ENCODE assay signal across 1 cellular context in the genomic region with DNA sequence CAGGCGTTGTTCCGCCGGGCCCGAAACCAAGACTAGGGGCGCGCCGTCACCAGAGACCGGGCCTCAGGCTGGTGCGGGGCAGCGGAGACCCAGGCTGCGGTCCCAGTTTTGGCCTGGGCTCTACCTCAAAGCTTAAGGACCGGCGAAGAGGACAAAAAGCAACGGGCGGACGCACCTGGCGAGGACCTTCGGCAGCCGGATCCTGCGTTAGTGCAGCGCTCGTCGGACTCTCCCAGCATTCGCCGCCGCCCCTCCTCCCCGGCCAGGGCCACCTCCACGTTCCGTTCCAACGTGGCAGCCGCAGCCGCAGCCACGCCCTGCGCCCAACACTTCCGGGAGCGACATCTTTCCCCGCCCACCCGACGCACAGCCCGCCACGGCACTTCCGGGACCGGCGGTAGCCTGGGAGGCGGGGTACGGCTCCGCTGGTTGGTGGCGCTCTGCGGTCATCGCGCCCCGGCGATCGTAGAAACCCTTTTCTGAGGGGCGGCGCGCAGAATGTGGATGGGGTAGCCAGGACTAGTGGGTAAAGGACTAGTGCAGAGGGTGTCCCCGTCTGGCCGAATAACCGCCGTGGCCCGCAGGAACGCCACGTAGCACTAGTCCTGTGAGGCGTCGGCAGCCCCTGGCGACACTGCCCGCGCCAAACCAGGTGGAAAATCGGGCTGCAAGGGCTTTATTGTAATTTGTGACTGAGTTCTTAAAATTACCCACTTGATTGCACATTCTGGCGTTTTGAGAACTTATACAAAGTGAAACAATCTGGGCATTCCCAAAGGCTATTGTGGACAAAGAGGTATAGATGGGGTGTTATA.
TF ChIP-seq lines count a peak whose summit lies in the region.

A gene with protein sequence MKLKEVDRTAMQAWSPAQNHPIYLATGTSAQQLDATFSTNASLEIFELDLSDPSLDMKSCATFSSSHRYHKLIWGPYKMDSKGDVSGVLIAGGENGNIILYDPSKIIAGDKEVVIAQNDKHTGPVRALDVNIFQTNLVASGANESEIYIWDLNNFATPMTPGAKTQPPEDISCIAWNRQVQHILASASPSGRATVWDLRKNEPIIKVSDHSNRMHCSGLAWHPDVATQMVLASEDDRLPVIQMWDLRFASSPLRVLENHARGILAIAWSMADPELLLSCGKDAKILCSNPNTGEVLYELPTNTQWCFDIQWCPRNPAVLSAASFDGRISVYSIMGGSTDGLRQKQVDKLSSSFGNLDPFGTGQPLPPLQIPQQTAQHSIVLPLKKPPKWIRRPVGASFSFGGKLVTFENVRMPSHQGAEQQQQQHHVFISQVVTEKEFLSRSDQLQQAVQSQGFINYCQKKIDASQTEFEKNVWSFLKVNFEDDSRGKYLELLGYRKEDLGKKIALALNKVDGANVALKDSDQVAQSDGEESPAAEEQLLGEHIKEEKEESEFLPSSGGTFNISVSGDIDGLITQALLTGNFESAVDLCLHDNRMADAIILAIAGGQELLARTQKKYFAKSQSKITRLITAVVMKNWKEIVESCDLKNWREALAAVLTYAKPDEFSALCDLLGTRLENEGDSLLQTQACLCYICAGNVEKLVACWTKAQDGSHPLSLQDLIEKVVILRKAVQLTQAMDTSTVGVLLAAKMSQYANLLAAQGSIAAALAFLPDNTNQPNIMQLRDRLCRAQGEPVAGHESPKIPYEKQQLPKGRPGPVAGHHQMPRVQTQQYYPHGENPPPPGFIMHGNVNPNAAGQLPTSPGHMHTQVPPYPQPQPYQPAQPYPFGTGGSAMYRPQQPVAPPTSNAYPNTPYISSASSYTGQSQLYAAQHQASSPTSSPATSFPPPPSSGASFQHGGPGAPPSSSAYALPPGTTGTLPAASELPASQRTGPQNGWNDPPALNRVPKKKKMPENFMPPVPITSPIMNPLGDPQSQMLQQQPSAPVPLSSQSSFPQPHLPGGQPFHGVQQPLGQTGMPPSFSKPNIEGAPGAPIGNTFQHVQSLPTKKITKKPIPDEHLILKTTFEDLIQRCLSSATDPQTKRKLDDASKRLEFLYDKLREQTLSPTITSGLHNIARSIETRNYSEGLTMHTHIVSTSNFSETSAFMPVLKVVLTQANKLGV (minus strand): TSS at position 241 of the 815 bp plus-strand sequence. CDS start 9,217 bp downstream, outside the sequence.

TF ChIP-seq in K562, 482 proteins besides CTCF, POLR2A, EP300 and RAD21 (continued from another document and continues in another):
- TF ChIP-seq ZNF551 (CRISPR knock-in tag; IDR thresholded peaks at IDR 0.05) (no peak), ZSCAN32 (CRISPR knock-in tag; IDR thresholded peaks at IDR 0.05) (no peak), ZBTB8A (IDR thresholded peaks at IDR 0.05; ENCODE audit: partially characterized antibody) (no peak), PBX2 (CRISPR knock-in tag; IDR thresholded peaks at IDR 0.05; ENCODE audit: low read depth) (no peak), PBX2 (tag; conservative IDR thresholded peaks at IDR 0.05; ENCODE audit: low read depth) (no peak), JUN (IDR thresholded peaks at IDR 0.05; ENCODE audit: borderline replicate concordance, low read depth, low read length) (peak; percentile 47; the same call in 1 of the 2 replicates), JUN (CRISPR knock-in tag; IDR thresholded peaks at IDR 0.05; ENCODE audit: borderline replicate concordance) (no peak), ZHX1 (conservative IDR thresholded peaks at IDR 0.05; ENCODE audit: low read length) (no peak), RBM22 (IDR thresholded peaks at IDR 0.05; ENCODE audit: low read depth, low read length, poor library complexity, severe bottlenecking) (peak; percentile 92), ZNF12 (CRISPR knock-in tag; IDR thresholded peaks at IDR 0.05) (no peak), HDAC8 (tag; IDR thresholded peaks at IDR 0.05) (0 out of 2 replicates have a peak, but pooled peaks have one; percentile 28), CCNT2 (IDR thresholded peaks at IDR 0.05; ENCODE audit: borderline replicate concordance, extremely low read depth, insufficient read length, low read depth, low read length) (peak; percentile 93), ZBTB40 (IDR thresholded peaks at IDR 0.05) (peak; percentile 96), ZBTB40 (CRISPR knock-in tag; IDR thresholded peaks at IDR 0.05) (no peak), RBM17 (IDR thresholded peaks at IDR 0.05; ENCODE audit: borderline replicate concordance, low read depth, low read length) (no peak), SREBF2 (CRISPR knock-in tag; IDR thresholded peaks at IDR 0.05) (0 out of 2 replicates have a peak, but pooled peaks have one; percentile 72), ARHGAP35 (IDR thresholded peaks at IDR 0.05; ENCODE audit: partially characterized antibody) (no peak)
- TF ChIP-seq, protein P1, sequence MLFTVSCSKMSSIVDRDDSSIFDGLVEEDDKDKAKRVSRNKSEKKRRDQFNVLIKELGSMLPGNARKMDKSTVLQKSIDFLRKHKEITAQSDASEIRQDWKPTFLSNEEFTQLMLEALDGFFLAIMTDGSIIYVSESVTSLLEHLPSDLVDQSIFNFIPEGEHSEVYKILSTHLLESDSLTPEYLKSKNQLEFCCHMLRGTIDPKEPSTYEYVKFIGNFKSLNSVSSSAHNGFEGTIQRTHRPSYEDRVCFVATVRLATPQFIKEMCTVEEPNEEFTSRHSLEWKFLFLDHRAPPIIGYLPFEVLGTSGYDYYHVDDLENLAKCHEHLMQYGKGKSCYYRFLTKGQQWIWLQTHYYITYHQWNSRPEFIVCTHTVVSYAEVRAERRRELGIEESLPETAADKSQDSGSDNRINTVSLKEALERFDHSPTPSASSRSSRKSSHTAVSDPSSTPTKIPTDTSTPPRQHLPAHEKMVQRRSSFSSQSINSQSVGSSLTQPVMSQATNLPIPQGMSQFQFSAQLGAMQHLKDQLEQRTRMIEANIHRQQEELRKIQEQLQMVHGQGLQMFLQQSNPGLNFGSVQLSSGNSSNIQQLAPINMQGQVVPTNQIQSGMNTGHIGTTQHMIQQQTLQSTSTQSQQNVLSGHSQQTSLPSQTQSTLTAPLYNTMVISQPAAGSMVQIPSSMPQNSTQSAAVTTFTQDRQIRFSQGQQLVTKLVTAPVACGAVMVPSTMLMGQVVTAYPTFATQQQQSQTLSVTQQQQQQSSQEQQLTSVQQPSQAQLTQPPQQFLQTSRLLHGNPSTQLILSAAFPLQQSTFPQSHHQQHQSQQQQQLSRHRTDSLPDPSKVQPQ (CRISPR knock-in tag; IDR thresholded peaks at IDR 0.05; ENCODE audit: borderline replicate concordance), result no peak
- TF ChIP-seq, protein P2, sequence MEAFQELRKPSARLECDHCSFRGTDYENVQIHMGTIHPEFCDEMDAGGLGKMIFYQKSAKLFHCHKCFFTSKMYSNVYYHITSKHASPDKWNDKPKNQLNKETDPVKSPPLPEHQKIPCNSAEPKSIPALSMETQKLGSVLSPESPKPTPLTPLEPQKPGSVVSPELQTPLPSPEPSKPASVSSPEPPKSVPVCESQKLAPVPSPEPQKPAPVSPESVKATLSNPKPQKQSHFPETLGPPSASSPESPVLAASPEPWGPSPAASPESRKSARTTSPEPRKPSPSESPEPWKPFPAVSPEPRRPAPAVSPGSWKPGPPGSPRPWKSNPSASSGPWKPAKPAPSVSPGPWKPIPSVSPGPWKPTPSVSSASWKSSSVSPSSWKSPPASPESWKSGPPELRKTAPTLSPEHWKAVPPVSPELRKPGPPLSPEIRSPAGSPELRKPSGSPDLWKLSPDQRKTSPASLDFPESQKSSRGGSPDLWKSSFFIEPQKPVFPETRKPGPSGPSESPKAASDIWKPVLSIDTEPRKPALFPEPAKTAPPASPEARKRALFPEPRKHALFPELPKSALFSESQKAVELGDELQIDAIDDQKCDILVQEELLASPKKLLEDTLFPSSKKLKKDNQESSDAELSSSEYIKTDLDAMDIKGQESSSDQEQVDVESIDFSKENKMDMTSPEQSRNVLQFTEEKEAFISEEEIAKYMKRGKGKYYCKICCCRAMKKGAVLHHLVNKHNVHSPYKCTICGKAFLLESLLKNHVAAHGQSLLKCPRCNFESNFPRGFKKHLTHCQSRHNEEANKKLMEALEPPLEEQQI (IDR thresholded peaks at IDR 0.05), result no peak
- TF ChIP-seq, protein P3, sequence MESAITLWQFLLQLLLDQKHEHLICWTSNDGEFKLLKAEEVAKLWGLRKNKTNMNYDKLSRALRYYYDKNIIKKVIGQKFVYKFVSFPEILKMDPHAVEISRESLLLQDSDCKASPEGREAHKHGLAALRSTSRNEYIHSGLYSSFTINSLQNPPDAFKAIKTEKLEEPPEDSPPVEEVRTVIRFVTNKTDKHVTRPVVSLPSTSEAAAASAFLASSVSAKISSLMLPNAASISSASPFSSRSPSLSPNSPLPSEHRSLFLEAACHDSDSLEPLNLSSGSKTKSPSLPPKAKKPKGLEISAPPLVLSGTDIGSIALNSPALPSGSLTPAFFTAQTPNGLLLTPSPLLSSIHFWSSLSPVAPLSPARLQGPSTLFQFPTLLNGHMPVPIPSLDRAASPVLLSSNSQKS (CRISPR knock-in tag; IDR thresholded peaks at IDR 0.05), result no peak
